Comparison of ENCODE assay signal across 20 cellular contexts in genomic region chr5:155189981-155190380, GRCh38.
A peak's percentile ranks its signal among the peaks of the same experiment; 100 is the strongest.
DNase-seq lines count a peak whose midpoint lies in the region; ATAC-seq and TF ChIP-seq lines count a peak whose summit lies in the region.
"Had no signal": no experiment of that assay in that cellular context is flagged by ENCODE, and none has a peak within 500 bp of the region (broad histone marks: within the 10 kb centered on the region; RNA-seq: fewer than 3 reads in every experiment).

No MANE protein-coding gene starts in this region.

- TF ChIP-seq CTCF in neural progenitor cell (IDR thresholded peaks at IDR 0.05) = no peak
- no peak for TF ChIP-seq CTCF in natural killer cell (IDR thresholded peaks at IDR 0.05)
- TF ChIP-seq CTCF in GM13976 (IDR thresholded peaks at IDR 0.05; ENCODE audit: borderline replicate concordance, control extremely low read depth, extremely low read depth, insufficient read depth, missing control alignments) = no peak

- H2AFZ ChIP-seq in neural progenitor cell (replicated peaks) = no peak overlapping the region

- DNase-seq in NCI-H2227 (lab: John Stamatoyannopoulos, UW; ENCODE audit: unreplicated experiment) = peak; percentile 9
- DNase-seq in NCI-H2227 treated with DMSO at 0.1 percent for 48 hours (lab: John Stamatoyannopoulos, UW) = no peak
- peak; percentile 88 for DNase-seq in NCI-H2029 (lab: John Stamatoyannopoulos, UW)
- peak; percentile 36 for DNase-seq in SW480 (ENCODE audit: low spot score)
- no peak for DNase-seq in neural progenitor cell (ENCODE audit: low spot score)
- no peak for DNase-seq in natural killer cell
- no peak for DNase-seq in GM13976 (ENCODE audit: low spot score)
- DNase-seq: activated effector memory CD4-positive, alpha-beta T cell treated with anti-CD3 and anti-CD28 coated beads, Interleukin-2, amount 50 U/mL, for 16 hours; anterior cingulate cortex; EL; GOT3; MG63; naive B cell; SHP77; stimulated activated naive CD8-positive, alpha-beta T cell treated with anti-CD3 and anti-CD28 coated beads, Interleukin-15, Interleukin-2, amounts not matched to agents 100 U/mL and 50 U/mL, for 24 hours; T-helper 2 cell; upper lobe of right lung had no signal

- H3K4me3 Mint-ChIP-seq in neural progenitor cell (no peak overlapping the region), natural killer cell (no peak overlapping the region)
- H3K4me3 Mint-ChIP-seq: naive B cell had no signal

- H3K36me3 ChIP-seq in neural progenitor cell = no peaks in the 10 kb centered on the region
- H3K36me3 ChIP-seq: BLaER1 treated with 17β-estradiol and CSF1 and Interleukin-3, amounts not matched to agents 10 nM and 100 nM; MG63; upper lobe of right lung had no signal

- no peaks in the 10 kb centered on the region for H3K36me3 Mint-ChIP-seq in neural progenitor cell
- no peaks in the 10 kb centered on the region for H3K36me3 Mint-ChIP-seq in natural killer cell
- H3K36me3 Mint-ChIP-seq: naive B cell had no signal

- ATAC-seq in natural killer cell (no peak), GM19452 (IDR thresholded peaks at IDR 0.05; ENCODE audit: unreplicated experiment) (no peak)
- ATAC-seq: stimulated activated naive CD8-positive, alpha-beta T cell treated with anti-CD3 and anti-CD28 coated beads, Interleukin-15, Interleukin-2, amounts not matched to agents 100 U/mL and 50 U/mL, for 24 hours; upper lobe of right lung had no signal

- H3K27me3 ChIP-seq in neural progenitor cell = no peaks in the 10 kb centered on the region
- H3K27me3 ChIP-seq: BLaER1 treated with 17β-estradiol and CSF1 and Interleukin-3, amounts not matched to agents 10 nM and 100 nM; MG63; upper lobe of right lung had no signal

- peaks cover 12% of the 10 kb centered on the region for H3F3A ChIP-seq in neural progenitor cell (ENCODE audit: low read depth)

- H3K9ac ChIP-seq in neural progenitor cell = no peak overlapping the region
- H3K9ac ChIP-seq: BLaER1 treated with 17β-estradiol and CSF1 and Interleukin-3, amounts not matched to agents 10 nM and 100 nM had no signal

- no peak overlapping the region for H3K4me3 ChIP-seq in neural progenitor cell
- H3K4me3 ChIP-seq: BLaER1 treated with 17β-estradiol and CSF1 and Interleukin-3, amounts not matched to agents 10 nM and 100 nM; lung; MG63; upper lobe of right lung had no signal

- H4K20me1 ChIP-seq in neural progenitor cell (ENCODE audit: low read depth) = no peaks in the 10 kb centered on the region
- H4K20me1 ChIP-seq: BLaER1 treated with 17β-estradiol and CSF1 and Interleukin-3, amounts not matched to agents 10 nM and 100 nM had no signal

- in situ Hi-C loops in GM13976 (cut with MboI; ENCODE audit: low sequenced_read_pairs, unreplicated experiment) = no loop called here

- intact Hi-C loops in natural killer cell (cut with micrococcal nuclease) = no loop called here

- H3K4me2 ChIP-seq in neural progenitor cell = peak overlapping the region; percentile 35
- H3K4me2 ChIP-seq: BLaER1 treated with 17β-estradiol and CSF1 and Interleukin-3, amounts not matched to agents 10 nM and 100 nM had no signal

- no peaks in the 10 kb centered on the region for H3K9me3 Mint-ChIP-seq in neural progenitor cell
- peaks cover 14 to 15% of the 10 kb centered on the region in 2 donors for H3K9me3 Mint-ChIP-seq in natural killer cell

- peaks cover 14% of the 10 kb centered on the region for H3K4me1 ChIP-seq in neural progenitor cell
- H3K4me1 ChIP-seq: upper lobe of right lung had no signal

- H3K27ac ChIP-seq in neural progenitor cell = no peak overlapping the region
- H3K27ac ChIP-seq: BLaER1 treated with 17β-estradiol and CSF1 and Interleukin-3, amounts not matched to agents 10 nM and 100 nM; upper lobe of right lung had no signal

- no peaks in the 10 kb centered on the region for H3K79me2 ChIP-seq in neural progenitor cell (ENCODE audit: low read depth)

- H3K9me3 ChIP-seq in neural progenitor cell (ENCODE audit: low read depth) = no peaks in the 10 kb centered on the region
- H3K9me3 ChIP-seq: MG63, upper lobe of right lung had no signal

- H3K4me1 Mint-ChIP-seq in neural progenitor cell (peaks cover 8% of the 10 kb centered on the region), natural killer cell (no peaks in the 10 kb centered on the region)
- H3K4me1 Mint-ChIP-seq: naive B cell had no signal

- H3K27ac Mint-ChIP-seq in neural progenitor cell (no peak overlapping the region), natural killer cell (no peak overlapping the region)
- H3K27ac Mint-ChIP-seq: naive B cell had no signal

- peaks cover 4% of the 10 kb centered on the region for H3K27me3 Mint-ChIP-seq in neural progenitor cell (ENCODE audit: insufficient read depth, low read depth)
- peaks cover 0 to 9% of the 10 kb centered on the region in 2 donors for H3K27me3 Mint-ChIP-seq in natural killer cell (ENCODE audit: low read depth in 2 of 2)

Comparison
In these comparisons a context has a peak if more than half of its experiments do, and no peak if none do; other contexts are left out.
1. DNase-seq: peak in NCI-H2227 (single experiment), NCI-H2029 (single experiment) and SW480 (single experiment); none in NCI-H2227 treated with DMSO at 0.1 percent for 48 hours (single experiment), neural progenitor cell (single experiment), natural killer cell (single experiment) and GM13976 (single experiment).